In the genomic region with DNA sequence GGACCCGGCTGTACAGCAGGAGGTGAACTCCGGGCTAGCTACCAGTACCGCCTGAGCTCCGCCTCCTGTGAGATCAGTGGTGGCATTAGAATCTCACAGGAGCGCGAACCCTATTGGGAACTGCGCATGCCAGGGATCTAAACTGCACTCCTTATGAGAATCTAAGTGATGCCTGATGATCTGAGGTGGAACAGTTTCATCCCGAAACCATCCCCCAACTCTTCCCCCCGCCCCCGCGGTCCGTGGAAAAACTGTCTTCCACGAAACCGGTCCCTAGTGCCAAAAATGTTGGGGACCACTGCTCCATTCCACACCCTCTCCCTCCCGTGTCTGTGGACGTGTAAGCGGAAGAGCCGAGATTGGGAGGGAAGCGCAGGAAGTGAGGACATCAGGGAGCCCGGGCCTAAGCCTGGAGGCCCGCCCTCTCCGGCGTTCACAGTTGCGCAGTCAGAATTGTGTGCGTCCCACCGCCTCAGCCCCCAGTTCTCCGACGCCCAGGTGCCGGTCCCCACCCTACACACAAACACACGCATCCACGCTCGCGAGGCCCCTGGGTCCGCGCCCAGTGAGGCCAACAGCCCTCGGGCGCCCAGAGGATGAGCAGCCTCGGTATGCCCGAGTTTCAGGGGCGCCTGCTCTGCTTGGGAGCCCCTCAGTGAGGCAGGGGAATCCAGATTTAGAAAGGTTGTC, we compare ENCODE assay signal across 7 cellular contexts. TPM values are rescaled to one million over a fixed set of nuclear protein-coding genes. Genes with fewer than 3 reads are reported as not detected.
DNase-seq lines count a peak whose midpoint lies in the region; ATAC-seq, FAIRE-seq and TF ChIP-seq lines count a peak whose summit lies in the region.

No MANE protein-coding gene starts in this region.

- H3K36me3 ChIP-seq in bronchial epithelial cell (ENCODE audit: control insufficient read depth, insufficient read depth, low read length): no peaks in the 10 kb centered on the region

- H3K4me3 ChIP-seq in bronchial epithelial cell (ENCODE audit: low read depth, low read length): peak overlapping the region; percentile 74

- FAIRE-seq in bronchial epithelial cell (lab: Jason Lieb, UNC): no peak

- no peaks in the 10 kb centered on the region for H3K27me3 ChIP-seq in bronchial epithelial cell (ENCODE audit: control insufficient read depth, insufficient read depth, low read length)

- ATAC-seq in GM18517 (IDR thresholded peaks at IDR 0.05; ENCODE audit: unreplicated experiment) (peak; percentile 26), HG02970 (IDR thresholded peaks at IDR 0.05; ENCODE audit: low FRiP score, unreplicated experiment) (peak; percentile 30)

- peak; percentile 23 for TF ChIP-seq CTCF in VCaP (conservative IDR thresholded peaks at IDR 0.05)
- peak; percentile 23 for TF ChIP-seq CTCF in bronchial epithelial cell (IDR thresholded peaks at IDR 0.05; ENCODE audit: insufficient read depth, low read length, severe bottlenecking)

- H3K27ac ChIP-seq in VCaP: peak overlapping the region; percentile 96

- peak; percentile 84 for DNase-seq in NCI-H2081 treated with DMSO at 0.1 percent for 48 hours (lab: John Stamatoyannopoulos, UW)
- peak; percentile 89 for DNase-seq in bronchial epithelial cell (ENCODE audit: low read depth)
- DNase-seq in islet precursor cell: peak; percentile 93
- peak; percentile 62 to 73 for DNase-seq in stimulated activated CD4-positive, alpha-beta T cell treated with anti-CD3 and anti-CD28 coated beads, Interleukin-12 subunit alpha, Interleukin-12 subunit beta, amount 100 ng/mL, for 24 hours (ENCODE audit: low read depth in 2 of 2)

RNA-seq across cellular contexts. Expression of gene RNASE4, which starts 1.8 kb away (rescaled TPM):
- 2.9 and 4.7 TPM in 2 replicates for total RNA-seq in bronchial epithelial cell

RNA-seq across cellular contexts. Expression of gene ANG, which starts 6.0 kb away (rescaled TPM):
- 2.4 and 2.9 TPM in 2 replicates for total RNA-seq in bronchial epithelial cell

RNA-seq across cellular contexts. Expression of gene OR6S1, which starts 41.1 kb away (rescaled TPM):
- not detected in 2 replicates for total RNA-seq in bronchial epithelial cell

Comparison
In these comparisons a context has a peak if more than half of its experiments do, and no peak if none do; other contexts are left out.
1. Peak in every context shown above with its lines: DNase-seq, ATAC-seq, H3K4me3 ChIP-seq and H3K27ac ChIP-seq.